ENCODE assay signal across 10 cellular contexts in genomic region chr9:95552814-95553546, GRCh38. TPM values are rescaled to one million over a fixed set of nuclear protein-coding genes. Genes with fewer than 3 reads are reported as not detected.
DNase-seq lines count a peak whose midpoint lies in the region; ATAC-seq and TF ChIP-seq lines count a peak whose summit lies in the region.
"Had no signal": no experiment of that assay in that cellular context is flagged by ENCODE, and none has a peak within 500 bp of the region (broad histone marks: within the 10 kb centered on the region; RNA-seq: fewer than 3 reads in every experiment).

No MANE protein-coding gene starts in this region.

- DNase-seq in stimulated activated CD4-positive, alpha-beta T cell treated with anti-CD3 and anti-CD28 coated beads, Interleukin-15, amount 100 ng/mL, for 24 hours = peak; percentile 26
- no peak for DNase-seq in stimulated activated CD4-positive, alpha-beta T cell treated with anti-CD3 and anti-CD28 coated beads, Interleukin-12 subunit alpha, Interleukin-12 subunit beta, amount 100 ng/mL, for 4 hours
- DNase-seq in fibroblast of pulmonary artery (ENCODE audit: low read depth) (peak; percentile 45), neural progenitor cell (ENCODE audit: low spot score) (peak; percentile 62), NCI-H1048 (lab: John Stamatoyannopoulos, UW) (no peak)
- DNase-seq: AML-193 had no signal

- peaks cover 3% of the 10 kb centered on the region for H3K36me3 Mint-ChIP-seq in neural progenitor cell

- H4K20me1 ChIP-seq in neural progenitor cell (ENCODE audit: low read depth) = no peaks in the 10 kb centered on the region

- TF ChIP-seq CTCF in fibroblast of pulmonary artery (IDR thresholded peaks at IDR 0.05; ENCODE audit: low read length, missing control alignments) (no peak), neural progenitor cell (IDR thresholded peaks at IDR 0.05) (no peak)

- peak overlapping the region; percentile 87 for H2AFZ ChIP-seq in neural progenitor cell (replicated peaks)

- peaks cover 20% of the 10 kb centered on the region for H3K4me1 Mint-ChIP-seq in neural progenitor cell

- no peaks in the 10 kb centered on the region for H3K79me2 ChIP-seq in neural progenitor cell (ENCODE audit: low read depth)

- H3K4me3 ChIP-seq in fibroblast of pulmonary artery (replicated peaks; ENCODE audit: low read depth, low read length) (no peak overlapping the region), neural progenitor cell (peak overlapping the region; percentile 44)

- H3K36me3 ChIP-seq in neural progenitor cell = no peaks in the 10 kb centered on the region

- no peaks in the 10 kb centered on the region for H3K9me3 ChIP-seq in neural progenitor cell (ENCODE audit: low read depth)

- H3K9me3 Mint-ChIP-seq in neural progenitor cell = peaks cover 13% of the 10 kb centered on the region

- H3F3A ChIP-seq in neural progenitor cell (ENCODE audit: low read depth) = peaks cover 30% of the 10 kb centered on the region

- peak overlapping the region; percentile 16 for H3K4me3 Mint-ChIP-seq in neural progenitor cell
- H3K4me3 Mint-ChIP-seq: neural crest cell had no signal

- H3K4me1 ChIP-seq in neural progenitor cell = peaks cover 37% of the 10 kb centered on the region

- H3K4me2 ChIP-seq in neural progenitor cell = peak overlapping the region; percentile 89

- no peak overlapping the region for H3K9ac ChIP-seq in neural progenitor cell

- no peak overlapping the region for H3K27ac ChIP-seq in neural progenitor cell

- H3K27me3 ChIP-seq in neural progenitor cell = peaks cover 98% of the 10 kb centered on the region

- H3K27me3 Mint-ChIP-seq in neural progenitor cell (ENCODE audit: insufficient read depth, low read depth) = peaks cover 11% of the 10 kb centered on the region

- ATAC-seq in GM18520 (IDR thresholded peaks at IDR 0.05; ENCODE audit: unreplicated experiment) (no peak), HG03378 (IDR thresholded peaks at IDR 0.05; ENCODE audit: unreplicated experiment) (no peak), GM19035 (IDR thresholded peaks at IDR 0.05; ENCODE audit: unreplicated experiment) (no peak)

- no peak overlapping the region for H3K27ac Mint-ChIP-seq in neural progenitor cell

RNA-seq across cellular contexts. Expression of gene PTCH1, which starts 36.2 kb away (rescaled TPM):
- total RNA-seq in neural progenitor cell (ENCODE audit: low replicate concordance) = 23.0 and 24.5 TPM in 2 replicates

Comparison
In these comparisons a context has a peak if more than half of its experiments do, and no peak if none do; other contexts are left out.
1. DNase-seq: peak in stimulated activated CD4-positive, alpha-beta T cell treated with anti-CD3 and anti-CD28 coated beads, Interleukin-15, amount 100 ng/mL, for 24 hours (single experiment), fibroblast of pulmonary artery (single experiment) and neural progenitor cell (single experiment); none in stimulated activated CD4-positive, alpha-beta T cell treated with anti-CD3 and anti-CD28 coated beads, Interleukin-12 subunit alpha, Interleukin-12 subunit beta, amount 100 ng/mL, for 4 hours (single experiment) and NCI-H1048 (single experiment).